In genomic region chr13:99800004-99800403, GRCh38 we compare ENCODE assay signal across 1 cellular context.
TF ChIP-seq lines count a peak whose summit lies in the region.

No MANE protein-coding gene starts in this region.

TF ChIP-seq in WTC11, 78 proteins besides CTCF, POLR2A, EP300 and RAD21 (continued from another document):
- TF ChIP-seq USF1 (CRISPR knock-in tag; IDR thresholded peaks at IDR 0.05) (peak; percentile 54; the same call in 1 of the 2 replicates), MYBL2 (CRISPR knock-in tag; IDR thresholded peaks at IDR 0.05) (no peak), ETV6 (CRISPR knock-in tag; IDR thresholded peaks at IDR 0.05) (0 out of 2 replicates have a peak, but pooled peaks have one; percentile 21), SOX15 (CRISPR knock-in tag; IDR thresholded peaks at IDR 0.05) (no peak)
